Comparison of ENCODE assay signal across 17 cellular contexts in genomic region chr4:40334591-40335507, GRCh38. TPM values are rescaled to one million over a fixed set of nuclear protein-coding genes. Genes with fewer than 3 reads are reported as not detected.
A peak's percentile ranks its signal among the peaks of the same experiment; 100 is the strongest.
DNase-seq lines count a peak whose midpoint lies in the region; ATAC-seq and TF ChIP-seq lines count a peak whose summit lies in the region.
"Had no signal": no experiment of that assay in that cellular context is flagged by ENCODE, and none has a peak within 500 bp of the region (broad histone marks: within the 10 kb centered on the region; RNA-seq: fewer than 3 reads in every experiment).

A gene with protein sequence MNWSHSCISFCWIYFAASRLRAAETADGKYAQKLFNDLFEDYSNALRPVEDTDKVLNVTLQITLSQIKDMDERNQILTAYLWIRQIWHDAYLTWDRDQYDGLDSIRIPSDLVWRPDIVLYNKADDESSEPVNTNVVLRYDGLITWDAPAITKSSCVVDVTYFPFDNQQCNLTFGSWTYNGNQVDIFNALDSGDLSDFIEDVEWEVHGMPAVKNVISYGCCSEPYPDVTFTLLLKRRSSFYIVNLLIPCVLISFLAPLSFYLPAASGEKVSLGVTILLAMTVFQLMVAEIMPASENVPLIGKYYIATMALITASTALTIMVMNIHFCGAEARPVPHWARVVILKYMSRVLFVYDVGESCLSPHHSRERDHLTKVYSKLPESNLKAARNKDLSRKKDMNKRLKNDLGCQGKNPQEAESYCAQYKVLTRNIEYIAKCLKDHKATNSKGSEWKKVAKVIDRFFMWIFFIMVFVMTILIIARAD (plus strand): TSS chr4:40335333. CDS start chr4:40335468, 135 bp downstream.

- peaks cover 30% of the 10 kb centered on the region for H3K4me1 Mint-ChIP-seq in MCF 10A (ENCODE audit: insufficient read depth, unreplicated experiment)

- no peaks in the 10 kb centered on the region for H3K9me3 ChIP-seq in breast epithelium
- H3K9me3 ChIP-seq in iPS-18a (ENCODE audit: control insufficient read depth, low read depth, low read length) = no peaks in the 10 kb centered on the region
- H3K9me3 ChIP-seq in left lung = no peaks in the 10 kb centered on the region

- H3K27me3 ChIP-seq in breast epithelium (no peaks in the 10 kb centered on the region), iPS-18a (ENCODE audit: control insufficient read depth, insufficient read depth, low read length) (peaks cover 4% of the 10 kb centered on the region), left lung (no peaks in the 10 kb centered on the region)

- BruUV-seq in MCF 10A (replicated peaks; lab: Mats Ljungman, UMichigan) = no TSS peak

- H3K4me3 ChIP-seq in breast epithelium (no peak within 1 kb of the TSS), iPS-18a (ENCODE audit: low read length) (peak within 1 kb of the TSS; percentile 28), left lung (no peak within 1 kb of the TSS)
- H3K4me3 ChIP-seq: dorsolateral prefrontal cortex had no signal

- no peak for TF ChIP-seq CTCF in MCF 10A (IDR thresholded peaks at IDR 0.05; ENCODE audit: unreplicated experiment)
- no peak for TF ChIP-seq CTCF in breast epithelium (IDR thresholded peaks at IDR 0.05)
- no peak for TF ChIP-seq CTCF in left lung (IDR thresholded peaks at IDR 0.05)

- POLR2A ChIA-PET in MCF 10A (lab: Yijun Ruan, JAX) = interaction anchor here (0.7 to 2.3 kb wide), 4 partner anchors 18 to 277 kb away, joined by 3 to 15 read pairs (median 3); no protein-coding TSS in a partner anchor

- TF ChIP-seq POLR2A in breast epithelium (IDR thresholded peaks at IDR 0.05) (no peak), GM18505 (IDR thresholded peaks at IDR 0.05; ENCODE audit: borderline replicate concordance, extremely low read depth, insufficient read depth, insufficient read length) (no peak)

- peak within 1 kb of the TSS; percentile 2 for H3K9ac ChIP-seq in iPS-18a (ENCODE audit: low read length)

- H3K9me3 Mint-ChIP-seq in MCF 10A (ENCODE audit: unreplicated experiment) = no peaks in the 10 kb centered on the region
- H3K9me3 Mint-ChIP-seq: activated T-helper 2 cell treated with anti-CD3 and anti-CD28 coated beads, Interferon-gamma antibody, Interleukin-2, Interleukin-4, amounts not matched to agents 10 μg/mL and 5 μg/mL and 100 μg/mL, durations not matched to agents 14 hours and 24 hours and 36 hours had no signal

- no peak within 1 kb of the TSS for H3K27ac ChIP-seq in breast epithelium
- H3K27ac ChIP-seq in iPS-18a (ENCODE audit: low read length) = no peak within 1 kb of the TSS
- H3K27ac ChIP-seq in left lung = no peak within 1 kb of the TSS
- H3K27ac ChIP-seq: dorsolateral prefrontal cortex had no signal

- no peaks in the 10 kb centered on the region for H3K27me3 Mint-ChIP-seq in MCF 10A (ENCODE audit: insufficient read depth, unreplicated experiment)

- ATAC-seq in GM18505 (IDR thresholded peaks at IDR 0.05; ENCODE audit: unreplicated experiment) = no peak
- ATAC-seq in left lung = no peak
- ATAC-seq: activated CD8-positive, alpha-beta T cell treated with anti-CD3 and anti-CD28 coated beads, Interleukin-2, amount 10 ng/mL, durations not matched to agents 7 days and 5 days had no signal

- no peak within 1 kb of the TSS for H3K4me3 Mint-ChIP-seq in MCF 10A (ENCODE audit: unreplicated experiment)
- H3K4me3 Mint-ChIP-seq: activated CD8-positive, alpha-beta T cell treated with anti-CD3 and anti-CD28 coated beads, Interleukin-2, amount 10 ng/mL, durations not matched to agents 7 days and 5 days had no signal

- H3K36me3 Mint-ChIP-seq in MCF 10A (ENCODE audit: insufficient read depth, unreplicated experiment) = peaks cover 10% of the 10 kb centered on the region

- H3K36me3 ChIP-seq in breast epithelium = no peaks in the 10 kb centered on the region
- no peaks in the 10 kb centered on the region for H3K36me3 ChIP-seq in iPS-18a (ENCODE audit: control insufficient read depth, low read depth, low read length)
- H3K36me3 ChIP-seq in left lung = no peaks in the 10 kb centered on the region

- intact Hi-C loops in MCF 10A (cut with micrococcal nuclease) = no loop called here
- intact Hi-C loops in breast epithelium (cut with DNase I; ENCODE audit: low total_unique reads) = no loop called here
- intact Hi-C loops in left lung (cut with DNase I) = no loop called here

- CTCF ChIA-PET in MCF 10A (lab: Yijun Ruan, JAX) = interaction anchor here (1.0 to 6.5 kb wide), 6 partner anchors 10 to 191 kb away, joined by 3 to 29 read pairs (median 6); no protein-coding TSS in a partner anchor

- DNase-seq in MCF 10A (ENCODE audit: unreplicated experiment) = peak; percentile 42
- DNase-seq in breast epithelium (ENCODE audit: low spot score in 2 of 2) = no peak
- DNase-seq in germinal center (ENCODE audit: low spot score) = no peak
- no peak for DNase-seq in left lung
- DNase-seq in activated CD4-positive, alpha-beta T cell treated with anti-CD3 and anti-CD28 coated beads, Interleukin-2, amount 50 U/mL, for 4 hours = no peak
- DNase-seq: activated CD8-positive, alpha-beta T cell treated with anti-CD3 and anti-CD28 coated beads, Interleukin-2, amount 10 ng/mL, durations not matched to agents 7 days and 5 days; aorta; MV-4-11; Right ventricle myocardium superior had no signal

- H3K4me1 ChIP-seq in breast epithelium = no peaks in the 10 kb centered on the region
- peaks cover 23% of the 10 kb centered on the region for H3K4me1 ChIP-seq in iPS-18a (ENCODE audit: control insufficient read depth, low read depth, low read length)
- no peaks in the 10 kb centered on the region for H3K4me1 ChIP-seq in left lung

- H3K27ac Mint-ChIP-seq in MCF 10A (ENCODE audit: low read depth, unreplicated experiment) = peak within 1 kb of the TSS; percentile 32
- H3K27ac Mint-ChIP-seq: activated CD8-positive, alpha-beta T cell treated with anti-CD3 and anti-CD28 coated beads, Interleukin-2, amount 10 ng/mL, durations not matched to agents 7 days and 5 days; activated T-helper 2 cell treated with anti-CD3 and anti-CD28 coated beads, Interferon-gamma antibody, Interleukin-2, Interleukin-4, amounts not matched to agents 10 μg/mL and 5 μg/mL and 100 μg/mL, durations not matched to agents 14 hours and 24 hours and 36 hours; progenitor cell of endocrine pancreas had no signal

TF ChIP-seq in PFSK-1, 5 proteins besides CTCF, POLR2A, EP300 and RAD21:
- TF ChIP-seq POLR2AphosphoS5 (IDR thresholded peaks at IDR 0.05; ENCODE audit: low read depth, low read length) (peak; percentile 34; the same call in 1 of the 2 replicates), TAF1 (IDR thresholded peaks at IDR 0.05; ENCODE audit: borderline replicate concordance, insufficient read depth, low read length) (no peak)

RNA-seq across cellular contexts. Expression of the gene that starts here (rescaled TPM):
- total RNA-seq in MCF 10A (2022) (1.8 and 2.0 TPM in 2 replicates), breast epithelium (not detected), left lung (not detected)
- 24.0 TPM for polyA plus RNA-seq in PFSK-1 (2012; ENCODE audit: insufficient read length, low read depth)
- total RNA-seq: activated T-helper 2 cell treated with anti-CD3 and anti-CD28 coated beads, Interferon-gamma antibody, Interleukin-2, Interleukin-4, amounts not matched to agents 10 μg/mL and 5 μg/mL and 100 μg/mL, durations not matched to agents 14 hours and 24 hours and 36 hours; aorta; mucosa of gallbladder; NCI-H460; Right ventricle myocardium superior had no signal
- polyA plus RNA-seq: aorta had no signal
